ENCODE assay signal across 22 cellular contexts in genomic region chr13:85729296-85729695, GRCh38.
DNase-seq lines count a peak whose midpoint lies in the region; ATAC-seq and TF ChIP-seq lines count a peak whose summit lies in the region.
"Had no signal": no experiment of that assay in that cellular context is flagged by ENCODE, and none has a peak within 500 bp of the region (broad histone marks: within the 10 kb centered on the region; RNA-seq: fewer than 3 reads in every experiment).

No MANE protein-coding gene starts in this region.

- no peak for ATAC-seq in HG03159 (IDR thresholded peaks at IDR 0.05; ENCODE audit: unreplicated experiment)
- ATAC-seq: activated CD4-positive, alpha-beta T cell treated with anti-CD3 and anti-CD28 coated beads for 36 hours; activated T-cell treated with anti-CD3 and anti-CD28 coated beads, Interleukin-2, amount 50 U/mL, for 4 hours had no signal

- no peaks in the 10 kb centered on the region for H3K4me1 ChIP-seq in vagina
- H3K4me1 ChIP-seq: BE2C had no signal

- no peak for TF ChIP-seq CTCF in vagina (IDR thresholded peaks at IDR 0.05)

- H3K36me3 ChIP-seq in vagina, result no peaks in the 10 kb centered on the region
- H3K36me3 ChIP-seq: BE2C, thoracic aorta had no signal

- H3K27me3 ChIP-seq in vagina, result no peaks in the 10 kb centered on the region
- H3K27me3 ChIP-seq: BE2C had no signal

- no peak overlapping the region for H3K4me3 ChIP-seq in vagina
- H3K4me3 ChIP-seq: thoracic aorta had no signal

- TF ChIP-seq POLR2A in vagina (IDR thresholded peaks at IDR 0.05), result no peak

- intact Hi-C loops in vagina (cut with DNase I), result no loop called here

- H3K27ac ChIP-seq in vagina, result no peak overlapping the region
- H3K27ac ChIP-seq: HL-60, thoracic aorta had no signal

- peak; percentile 13 for DNase-seq in HS-5 (ENCODE audit: low read depth)
- DNase-seq in RPMI7951 (ENCODE audit: low read depth), result peak; percentile 2
- peak; percentile 9 for DNase-seq in fibroblast of gingiva (ENCODE audit: low read depth)
- no peak for DNase-seq in vagina (ENCODE audit: extremely low spot score in 2 of 2)
- DNase-seq in activated T-cell treated with anti-CD3 and anti-CD28 coated beads, Interleukin-2, amount 50 U/mL, for 1 hour, result no peak
- no peak for DNase-seq in NCI-H69 (lab: John Stamatoyannopoulos, UW)
- DNase-seq: activated CD4-positive, alpha-beta T cell treated with anti-CD3 and anti-CD28 coated beads for 36 hours; activated CD8-positive, alpha-beta memory T cell treated with anti-CD3 and anti-CD28 coated beads for 24 hours; activated naive CD4-positive, alpha-beta T cell treated with Interleukin-2 at 50 U/mL for 16 hours; activated T-cell treated with anti-CD3 and anti-CD28 coated beads, Interleukin-2, amount 50 U/mL, for 4 hours; BE2C; Calu3; effector CD4-positive, alpha-beta T cell; erythroblast; NCI-H2171 treated with DMSO at 0.1 percent for 48 hours; occipital lobe; OCI-M1; stimulated activated CD4-positive, alpha-beta T cell treated with anti-CD3 and anti-CD28 coated beads, Interleukin-4, amount 100 ng/mL, for 1 hour; stimulated activated naive CD4-positive, alpha-beta T cell treated with Interleukin-2 at 50 U/mL for 16 hours had no signal

- no peaks in the 10 kb centered on the region for H3K9me3 ChIP-seq in vagina
- H3K9me3 ChIP-seq: BE2C, thoracic aorta had no signal

Comparison
In these comparisons a context has a peak if more than half of its experiments do, and no peak if none do; other contexts are left out.
1. DNase-seq: peak in HS-5 (single experiment), RPMI7951 (single experiment) and fibroblast of gingiva (single experiment); none in vagina (0 of 2), activated T-cell treated with anti-CD3 and anti-CD28 coated beads, Interleukin-2, amount 50 U/mL, for 1 hour (single experiment) and NCI-H69 (single experiment).